31 cellular contexts compared by ENCODE assay signal in genomic region chr11:46418751-46419150, GRCh38. TPM values are rescaled to one million over a fixed set of nuclear protein-coding genes. Genes with fewer than 3 reads are reported as not detected.
"Had no signal": no experiment of that assay in that cellular context is flagged by ENCODE, and none has a peak within 500 bp of the region (broad histone marks: within the 10 kb centered on the region; RNA-seq: fewer than 3 reads in every experiment).

No MANE protein-coding gene starts in this region.

- H3K4me3 ChIP-seq: ascending aorta, breast epithelium, cardiac muscle cell, coronary artery, dorsolateral prefrontal cortex, esophagus muscularis mucosa, gastrocnemius medialis, heart right ventricle had no signal

- H3K4me1 ChIP-seq: ascending aorta, breast epithelium, esophagus muscularis mucosa, foreskin keratinocyte, gastrocnemius medialis had no signal

- H3K27me3 ChIP-seq: ascending aorta, breast epithelium, cardiac muscle cell, dorsolateral prefrontal cortex, esophagus muscularis mucosa, foreskin keratinocyte, gastrocnemius medialis, heart right ventricle had no signal

- ATAC-seq: activated naive CD4-positive, alpha-beta T cell treated with anti-CD3 and anti-CD28 coated beads, Interleukin-2, amount 50 U/mL, for 72 hours; activated T-cell treated with anti-CD3 and anti-CD28 coated beads, Interleukin-2, amount 50 U/mL, for 72 hours; foreskin keratinocyte; gastrocnemius medialis; heart right ventricle; T-helper 17 cell had no signal

- DNase-seq: activated CD4-positive, alpha-beta memory T cell treated with anti-CD3 and anti-CD28 coated beads, Interleukin-2, amount 10 ng/mL, durations not matched to agents 7 days and 5 days; activated CD4-positive, alpha-beta T cell treated with anti-CD3 and anti-CD28 coated beads for 1 hour; activated CD4-positive, alpha-beta T cell treated with anti-CD3 and anti-CD28 coated beads for 4 hours; activated CD4-positive, alpha-beta T cell treated with anti-CD3 and anti-CD28 coated beads, Interleukin-2, amount 10 ng/mL, durations not matched to agents 7 days and 5 days; activated CD4-positive, alpha-beta T cell treated with anti-CD3 and anti-CD28 coated beads, Interleukin-2, amount 50 U/mL, for 4 hours; activated CD4-positive, CD25-positive, alpha-beta regulatory T cell; activated CD8-positive, alpha-beta memory T cell treated with anti-CD3 and anti-CD28 coated beads, Interleukin-2, amount 50 U/mL, for 48 hours; activated gamma-delta T cell; activated naive CD4-positive, alpha-beta T cell; activated naive CD4-positive, alpha-beta T cell treated with anti-CD3 and anti-CD28 coated beads, Interleukin-2, amount 10 ng/mL, durations not matched to agents 7 days and 5 days; activated naive CD8-positive, alpha-beta T cell treated with anti-CD3 and anti-CD28 coated beads, Interleukin-2, amount 10 ng/mL, durations not matched to agents 7 days and 5 days; activated T-cell treated with anti-CD3 and anti-CD28 coated beads for 4 hours; activated T-cell treated with anti-CD3 and anti-CD28 coated beads, Interleukin-2, amount 50 U/mL, for 24 hours; activated T-cell treated with anti-CD3 and anti-CD28 coated beads, Interleukin-2, amount 50 U/mL, for 72 hours; dorsolateral prefrontal cortex; effector memory CD4-positive, alpha-beta T cell; endodermal cell; erythroblast; foreskin keratinocyte; gastrocnemius medialis; glutamatergic neuron; heart right ventricle; T-helper 1 cell; T-helper 17 cell; T1000 had no signal

- H3K27ac ChIP-seq: ascending aorta, breast epithelium, cardiac muscle cell, coronary artery, dorsolateral prefrontal cortex, esophagus muscularis mucosa, foreskin keratinocyte, gastrocnemius medialis, heart right ventricle had no signal

- H3K36me3 ChIP-seq: breast epithelium had no signal

- H3K9me3 ChIP-seq: ascending aorta, breast epithelium, esophagus muscularis mucosa, gastrocnemius medialis, heart right ventricle had no signal

RNA-seq across cellular contexts. Expression of gene CHRM4, which starts 27.2 kb away (rescaled TPM):
- total RNA-seq: ascending aorta, foreskin keratinocyte, gastrocnemius medialis had no signal
- polyA plus RNA-seq: cardiac muscle cell, foreskin keratinocyte had no signal
